In the genomic region with DNA sequence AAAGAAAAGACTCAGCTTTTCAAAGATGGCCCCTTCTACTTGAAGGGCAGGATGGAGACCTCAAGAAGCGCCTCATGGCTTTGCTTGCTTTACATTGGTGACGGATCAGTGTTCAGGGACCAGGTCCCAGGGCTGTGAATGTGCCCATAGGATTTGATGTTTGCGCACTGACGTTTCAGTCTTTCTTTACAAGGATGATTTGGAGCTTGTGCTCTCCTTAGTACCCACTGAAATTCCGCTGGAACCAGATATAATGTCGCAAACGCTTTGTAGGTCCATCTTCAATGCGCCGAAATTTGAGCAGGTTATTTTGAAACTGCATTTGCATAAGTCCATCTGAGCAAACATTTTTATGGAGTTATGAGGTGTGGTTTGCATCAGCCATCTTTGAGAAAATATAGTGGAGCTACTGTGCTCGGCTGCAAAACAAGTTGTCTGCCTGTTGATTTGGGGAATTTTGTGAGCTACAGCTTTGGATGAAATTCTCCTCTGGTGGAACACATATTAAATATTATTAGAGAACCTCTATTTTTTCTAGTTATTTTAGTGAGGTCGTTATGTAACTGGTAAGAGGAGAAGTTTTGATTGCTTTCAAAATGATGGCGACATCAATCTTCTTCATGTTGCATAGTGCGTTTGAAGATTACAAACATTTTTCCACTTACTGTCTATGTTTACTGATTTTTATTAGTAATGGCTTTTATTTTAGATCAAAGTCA, we compare ENCODE assay signal across 1 cellular context.
TF ChIP-seq lines count a peak whose summit lies in the region.

No MANE protein-coding gene starts in this region.

TF ChIP-seq in K562, 482 proteins besides CTCF, POLR2A, EP300 and RAD21 (continued from another document):
- 0 out of 2 replicates have a peak, but pooled peaks have one; percentile 39 for TF ChIP-seq ZNF644 (tag; IDR thresholded peaks at IDR 0.05; ENCODE audit: low read depth)
